ENCODE assay signal across 20 cellular contexts in the genomic region with DNA sequence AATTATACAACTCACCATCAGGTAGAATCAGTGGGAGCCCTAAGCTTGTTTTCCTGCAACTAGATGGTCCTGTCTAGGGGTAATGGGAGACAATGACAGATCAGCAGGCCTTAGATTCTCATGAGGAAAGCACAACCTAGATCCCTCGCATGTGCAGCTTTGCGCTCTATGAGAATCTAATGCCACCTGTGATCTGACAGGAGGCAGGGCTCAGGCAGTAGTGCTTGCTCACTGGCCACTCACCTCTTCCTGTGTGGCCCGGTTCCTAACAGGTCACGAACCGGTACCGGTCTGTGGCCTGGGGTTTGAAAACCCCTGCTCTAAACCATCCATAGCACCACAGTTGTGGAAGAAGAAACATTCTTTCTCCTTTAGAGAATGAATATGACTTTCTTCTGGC.
"Had no signal": no experiment of that assay in that cellular context is flagged by ENCODE, and none has a peak within 500 bp of the region (broad histone marks: within the 10 kb centered on the region; RNA-seq: fewer than 3 reads in every experiment).

No MANE protein-coding gene starts in this region.

- H3K27ac Mint-ChIP-seq: natural killer cell treated with Interleukin-12 subunit alpha and Interleukin-12 subunit beta and Interleukin-15 and Interleukin-18, amount 100 ng/mL, for 72 hours; neural progenitor cell had no signal

- H2AFZ ChIP-seq: hepatocyte, neural progenitor cell had no signal

- H3K9me3 ChIP-seq: colonic mucosa, tibial artery, upper lobe of left lung, uterus had no signal

- H3K9ac ChIP-seq: neural progenitor cell had no signal

- H3K4me3 ChIP-seq: colonic mucosa, hepatocyte, lung, neural progenitor cell, tibial artery, upper lobe of left lung, uterus had no signal

- H3K4me1 ChIP-seq: colonic mucosa, neural progenitor cell, tibial artery, uterus had no signal

- DNase-seq: colonic mucosa; dermis blood vessel endothelial cell; erythroblast; foreskin melanocyte; head of caudate nucleus; left colon; left ventricle myocardium superior; mesenchymal stem cell; midbrain; right cardiac atrium; small intestine; stimulated activated CD4-positive, alpha-beta T cell treated with anti-CD3 and anti-CD28 coated beads, Interleukin-12 subunit alpha, Interleukin-12 subunit beta, amount 100 ng/mL, for 4 hours; stimulated activated naive CD8-positive, alpha-beta T cell treated with anti-CD3 and anti-CD28 coated beads, Interleukin-15, Interleukin-2, amounts not matched to agents 100 U/mL and 50 U/mL, for 24 hours; tibial artery; upper lobe of left lung; uterus had no signal

- H3K9me3 Mint-ChIP-seq: natural killer cell treated with Interleukin-12 subunit alpha and Interleukin-12 subunit beta and Interleukin-15 and Interleukin-18, amount 100 ng/mL, for 72 hours; neural progenitor cell had no signal

- H3K4me3 Mint-ChIP-seq: natural killer cell treated with Interleukin-12 subunit alpha and Interleukin-12 subunit beta and Interleukin-15 and Interleukin-18, amount 100 ng/mL, for 72 hours; neural progenitor cell had no signal

- ATAC-seq: left colon; left ventricle myocardium superior; natural killer cell treated with Interleukin-12 subunit alpha and Interleukin-12 subunit beta and Interleukin-15 and Interleukin-18, amount 100 ng/mL, for 72 hours; right cardiac atrium had no signal

- H3K79me2 ChIP-seq: hepatocyte had no signal

- H3K36me3 Mint-ChIP-seq: natural killer cell treated with Interleukin-12 subunit alpha and Interleukin-12 subunit beta and Interleukin-15 and Interleukin-18, amount 100 ng/mL, for 72 hours; neural progenitor cell had no signal

- H3K27ac ChIP-seq: colonic mucosa, hepatocyte, neural progenitor cell, tibial artery, upper lobe of left lung, uterus had no signal

- H3K4me2 ChIP-seq: hepatocyte, neural progenitor cell had no signal

- H3K36me3 ChIP-seq: colonic mucosa, neural progenitor cell, tibial artery, upper lobe of left lung, uterus had no signal

- H3K27me3 ChIP-seq: colonic mucosa, hepatocyte, neural progenitor cell, tibial artery, upper lobe of left lung, uterus had no signal
